Comparison of ENCODE assay signal across 9 cellular contexts in genomic region chr6:31551371-31551770, GRCh38. TPM values are rescaled to one million over a fixed set of nuclear protein-coding genes. Genes with fewer than 3 reads are reported as not detected.
DNase-seq lines count a peak whose midpoint lies in the region; ATAC-seq, FAIRE-seq and TF ChIP-seq lines count a peak whose summit lies in the region.
"Not testable (repeated sequence)": the region's sequence is repeated elsewhere in the genome, so short reads cannot be mapped to it uniquely, and the experiment has no call there.
"Had no signal": no experiment of that assay in that cellular context is flagged by ENCODE, and none has a peak within 500 bp of the region (broad histone marks: within the 10 kb centered on the region; RNA-seq: fewer than 3 reads in every experiment).

No MANE protein-coding gene starts in this region.

- TF ChIP-seq CTCF in left lung (IDR thresholded peaks at IDR 0.05), result peak; percentile 10 to 67

- peak; percentile 62 for FAIRE-seq in GM12892 (lab: Jason Lieb, UNC)

- peak; percentile 27 for ATAC-seq in activated T-helper 17 cell treated with anti-CD3 and anti-CD28 coated beads, Interleukin-2, amount 50 U/mL, for 72 hours (replicated peaks)
- not testable (repeated sequence) for ATAC-seq in left lung

- not testable (repeated sequence) for H3K4me3 ChIP-seq in effector memory CD4-positive, alpha-beta T cell (ENCODE audit: insufficient read depth, low read depth, low read length, poor library complexity, severe bottlenecking); left lung

- intact Hi-C loops in left lung (cut with DNase I), result not testable (repeated sequence)

- not testable (repeated sequence) for H3K4me1 Mint-ChIP-seq in activated T-helper 17 cell treated with anti-CD3 and anti-CD28 coated beads, Interleukin-2, amount 50 U/mL, for 72 hours

- peak; percentile 91 to 93 for DNase-seq in AML-193 (lab: John Stamatoyannopoulos, UW)
- DNase-seq in GM12892 (ENCODE audit: insufficient read length), result not testable (repeated sequence)
- peak; percentile 12 for DNase-seq in NCI-H2196 treated with DMSO at 0.1 percent for 48 hours (lab: John Stamatoyannopoulos, UW; ENCODE audit: unreplicated experiment)
- peak in 4 of 5 experiments; percentile 49 to 70 (median 57) for DNase-seq in T-helper 2 cell
- peak; percentile 52 to 59 (median 57) for DNase-seq in effector memory CD4-positive, alpha-beta T cell
- peak in 1 of 2 donors; percentile 71 for DNase-seq in left lung
- DNase-seq in stimulated activated CD4-positive, alpha-beta T cell treated with anti-CD3 and anti-CD28 coated beads, Interleukin-15, amount 100 ng/mL, for 24 hours, result peak; percentile 74

- peaks cover 23% of the 10 kb centered on the region for H3K4me1 ChIP-seq in effector memory CD4-positive, alpha-beta T cell (ENCODE audit: control insufficient read depth, insufficient read depth, low read length, poor library complexity, severe bottlenecking)
- peaks cover 9 to 61% of the 10 kb centered on the region in 2 donors for H3K4me1 ChIP-seq in left lung

- not testable (repeated sequence) for H3K27me3 ChIP-seq in effector memory CD4-positive, alpha-beta T cell (replicated peaks; ENCODE audit: control insufficient read depth, insufficient read depth, low read length, poor library complexity, severe bottlenecking); left lung

- not testable (repeated sequence) for H3K9me3 ChIP-seq in effector memory CD4-positive, alpha-beta T cell (ENCODE audit: control insufficient read depth, low read length); left lung

- not testable (repeated sequence) for TF ChIP-seq POLR2A in GM12892 (IDR thresholded peaks at IDR 0.05; ENCODE audit: low read depth, low read length)

- peak overlapping the region; percentile 62 for H3K4me3 Mint-ChIP-seq in activated T-helper 17 cell treated with anti-CD3 and anti-CD28 coated beads, Interleukin-2, amount 50 U/mL, for 72 hours

- not testable (repeated sequence) for H3K9me3 Mint-ChIP-seq in activated T-helper 17 cell treated with anti-CD3 and anti-CD28 coated beads, Interleukin-2, amount 50 U/mL, for 72 hours

- peaks cover 68% of the 10 kb centered on the region for H3K36me3 Mint-ChIP-seq in activated T-helper 17 cell treated with anti-CD3 and anti-CD28 coated beads, Interleukin-2, amount 50 U/mL, for 72 hours (ENCODE audit: low read depth)

- H3K27me3 Mint-ChIP-seq in activated T-helper 17 cell treated with anti-CD3 and anti-CD28 coated beads, Interleukin-2, amount 50 U/mL, for 72 hours, result not testable (repeated sequence)

- peak overlapping the region; percentile 20 for H3K27ac Mint-ChIP-seq in activated T-helper 17 cell treated with anti-CD3 and anti-CD28 coated beads, Interleukin-2, amount 50 U/mL, for 72 hours

- not testable (repeated sequence) for H3K27ac ChIP-seq in effector memory CD4-positive, alpha-beta T cell (ENCODE audit: insufficient read depth, low read length, poor library complexity, severe bottlenecking)
- H3K27ac ChIP-seq in left lung, result peak overlapping the region in 1 of 2 donors; percentile 37

- H3K36me3 ChIP-seq in effector memory CD4-positive, alpha-beta T cell (ENCODE audit: control insufficient read depth, insufficient read depth, low read length), result not testable (repeated sequence)
- H3K36me3 ChIP-seq in left lung, result peaks cover 0 to 25% of the 10 kb centered on the region in 2 donors

RNA-seq across cellular contexts. Expression of gene NFKBIL1, which starts 4.0 kb away (rescaled TPM):
- 11.3 TPM for polyA plus RNA-seq in GM12892 (2012; ENCODE audit: missing spikeins)
- total RNA-seq in activated T-helper 17 cell treated with anti-CD3 and anti-CD28 coated beads, Interleukin-2, amount 50 U/mL, for 72 hours, result 10 to 100 TPM; 14.1 to 29.8 TPM
- 10 to 100 TPM; 15.0 to 17.2 TPM for total RNA-seq in left lung

RNA-seq across cellular contexts. Expression of gene ATP6V1G2, which starts 5.0 kb away (rescaled TPM):
- polyA plus RNA-seq in GM12892 (2012; ENCODE audit: missing spikeins), result 1.5 TPM
- 1 to 10 TPM; 2.1 to 2.4 TPM for total RNA-seq in activated T-helper 17 cell treated with anti-CD3 and anti-CD28 coated beads, Interleukin-2, amount 50 U/mL, for 72 hours
- total RNA-seq in left lung, result 1 to 10 TPM; 1.0 to 1.6 TPM

RNA-seq across cellular contexts. Expression of gene DDX39B, which starts 9.6 kb away (rescaled TPM):
- polyA plus RNA-seq in GM12892 (2012; ENCODE audit: missing spikeins), result 214 TPM
- total RNA-seq in activated T-helper 17 cell treated with anti-CD3 and anti-CD28 coated beads, Interleukin-2, amount 50 U/mL, for 72 hours, result 100 to 1,000 TPM; 558 to 568 TPM
- total RNA-seq in left lung, result 100 to 1,000 TPM; 201 to 319 TPM

RNA-seq across cellular contexts. Expression of gene LTA, which starts 20.7 kb away (rescaled TPM):
- 139 TPM for polyA plus RNA-seq in GM12892 (2012; ENCODE audit: missing spikeins)
- total RNA-seq in activated T-helper 17 cell treated with anti-CD3 and anti-CD28 coated beads, Interleukin-2, amount 50 U/mL, for 72 hours, result 100 to 1,000 TPM; 163 to 567 TPM
- under 1 TPM; 0.17 to 0.65 TPM for total RNA-seq in left lung
- total RNA-seq: mesenteric fat pad had no signal

RNA-seq across cellular contexts. Expression of gene MCCD1, which starts 22.6 kb away (rescaled TPM):
- polyA plus RNA-seq in GM12892 (2012; ENCODE audit: missing spikeins), result not detected
- total RNA-seq in activated T-helper 17 cell treated with anti-CD3 and anti-CD28 coated beads, Interleukin-2, amount 50 U/mL, for 72 hours, result not detected
- total RNA-seq in left lung, result not detected
- total RNA-seq: mesenteric fat pad had no signal
